Comparison of ENCODE assay signal across 8 cellular contexts in genomic region chr10:130300608-130301025, GRCh38.
A peak's percentile ranks its signal among the peaks of the same experiment; 100 is the strongest.
DNase-seq lines count a peak whose midpoint lies in the region; TF ChIP-seq lines count a peak whose summit lies in the region.

No MANE protein-coding gene starts in this region.

- H3K4me2 ChIP-seq in neural progenitor cell = no peak overlapping the region

- intact Hi-C loops in activated CD4-positive, alpha-beta T cell treated with anti-CD3 and anti-CD28 coated beads, Interleukin-2, amount 10 ng/mL, durations not matched to agents 24 days and 14 days (cut with micrococcal nuclease) = no loop called here

- no peaks in the 10 kb centered on the region for H4K20me1 ChIP-seq in neural progenitor cell (ENCODE audit: low read depth)

- H3F3A ChIP-seq in neural progenitor cell (ENCODE audit: low read depth) = no peaks in the 10 kb centered on the region

- DNase-seq in NCI-H2227 (lab: John Stamatoyannopoulos, UW; ENCODE audit: unreplicated experiment) = peak; percentile 17
- no peak for DNase-seq in NCI-H2227 treated with DMSO at 0.1 percent for 48 hours (lab: John Stamatoyannopoulos, UW)
- no peak for DNase-seq in activated CD4-positive, alpha-beta T cell treated with anti-CD3 and anti-CD28 coated beads, Interleukin-2, amount 10 ng/mL, durations not matched to agents 24 days and 14 days
- peak; percentile 31 for DNase-seq in fibroblast of villous mesenchyme (ENCODE audit: low read depth)
- peak; percentile 29 for DNase-seq in stimulated activated CD8-positive, alpha-beta memory T cell treated with anti-CD3 and anti-CD28 coated beads, Interleukin-12 subunit alpha, Interleukin-12 subunit beta, amount 100 ng/mL, for 1 hour (ENCODE audit: low read depth)
- DNase-seq in neural progenitor cell (ENCODE audit: low spot score) = no peak
- DNase-seq in NCI-H2171 (lab: John Stamatoyannopoulos, UW) = no peak
- no peak for DNase-seq in NCI-H1092 (lab: John Stamatoyannopoulos, UW)

- H3K9ac ChIP-seq in neural progenitor cell = no peak overlapping the region

- peaks cover 42% of the 10 kb centered on the region for H3K9me3 Mint-ChIP-seq in activated CD4-positive, alpha-beta T cell treated with anti-CD3 and anti-CD28 coated beads, Interleukin-2, amount 10 ng/mL, durations not matched to agents 24 days and 14 days
- H3K9me3 Mint-ChIP-seq in neural progenitor cell = peaks cover 53% of the 10 kb centered on the region

- no peaks in the 10 kb centered on the region for H3K79me2 ChIP-seq in neural progenitor cell (ENCODE audit: low read depth)

- TF ChIP-seq CTCF in fibroblast of villous mesenchyme (IDR thresholded peaks at IDR 0.05; ENCODE audit: insufficient read depth, low read depth, low read length) = no peak
- TF ChIP-seq CTCF in neural progenitor cell (IDR thresholded peaks at IDR 0.05) = no peak

- peaks cover 4% of the 10 kb centered on the region for H3K4me1 Mint-ChIP-seq in activated CD4-positive, alpha-beta T cell treated with anti-CD3 and anti-CD28 coated beads, Interleukin-2, amount 10 ng/mL, durations not matched to agents 24 days and 14 days
- H3K4me1 Mint-ChIP-seq in neural progenitor cell = no peaks in the 10 kb centered on the region

- no peaks in the 10 kb centered on the region for H3K4me1 ChIP-seq in neural progenitor cell

- H3K4me3 Mint-ChIP-seq in activated CD4-positive, alpha-beta T cell treated with anti-CD3 and anti-CD28 coated beads, Interleukin-2, amount 10 ng/mL, durations not matched to agents 24 days and 14 days = peak overlapping the region; percentile 84
- no peak overlapping the region for H3K4me3 Mint-ChIP-seq in neural progenitor cell

- H2AFZ ChIP-seq in neural progenitor cell (replicated peaks) = no peak overlapping the region

- H3K4me3 ChIP-seq in fibroblast of villous mesenchyme (ENCODE audit: low read depth, low read length) = peak overlapping the region; percentile 61
- H3K4me3 ChIP-seq in neural progenitor cell = no peak overlapping the region

- no peaks in the 10 kb centered on the region for H3K27me3 ChIP-seq in neural progenitor cell

- peaks cover 9% of the 10 kb centered on the region for H3K36me3 Mint-ChIP-seq in activated CD4-positive, alpha-beta T cell treated with anti-CD3 and anti-CD28 coated beads, Interleukin-2, amount 10 ng/mL, durations not matched to agents 24 days and 14 days (ENCODE audit: low read depth)
- peaks cover 8% of the 10 kb centered on the region for H3K36me3 Mint-ChIP-seq in neural progenitor cell

- H3K9me3 ChIP-seq in neural progenitor cell (ENCODE audit: low read depth) = peaks cover 18% of the 10 kb centered on the region

- no peak overlapping the region for H3K27ac Mint-ChIP-seq in activated CD4-positive, alpha-beta T cell treated with anti-CD3 and anti-CD28 coated beads, Interleukin-2, amount 10 ng/mL, durations not matched to agents 24 days and 14 days
- no peak overlapping the region for H3K27ac Mint-ChIP-seq in neural progenitor cell

- no peaks in the 10 kb centered on the region for H3K36me3 ChIP-seq in neural progenitor cell

- H3K27me3 Mint-ChIP-seq in activated CD4-positive, alpha-beta T cell treated with anti-CD3 and anti-CD28 coated beads, Interleukin-2, amount 10 ng/mL, durations not matched to agents 24 days and 14 days = no peaks in the 10 kb centered on the region
- peaks cover 2% of the 10 kb centered on the region for H3K27me3 Mint-ChIP-seq in neural progenitor cell (ENCODE audit: insufficient read depth, low read depth)

- no peak overlapping the region for H3K27ac ChIP-seq in neural progenitor cell

Comparison
In these comparisons a context has a peak if more than half of its experiments do, and no peak if none do; other contexts are left out.
1. DNase-seq: peak in NCI-H2227 (single experiment), fibroblast of villous mesenchyme (single experiment) and stimulated activated CD8-positive, alpha-beta memory T cell treated with anti-CD3 and anti-CD28 coated beads, Interleukin-12 subunit alpha, Interleukin-12 subunit beta, amount 100 ng/mL, for 1 hour (single experiment); none in NCI-H2227 treated with DMSO at 0.1 percent for 48 hours (single experiment), activated CD4-positive, alpha-beta T cell treated with anti-CD3 and anti-CD28 coated beads, Interleukin-2, amount 10 ng/mL, durations not matched to agents 24 days and 14 days (single experiment), neural progenitor cell (single experiment), NCI-H2171 (single experiment) and NCI-H1092 (single experiment).